Comparison of ENCODE assay signal across 19 cellular contexts in genomic region chr10:1278304-1278703, GRCh38.
A peak's percentile ranks its signal among the peaks of the same experiment; 100 is the strongest.
DNase-seq lines count a peak whose midpoint lies in the region; ATAC-seq and TF ChIP-seq lines count a peak whose summit lies in the region.
"Had no signal": no experiment of that assay in that cellular context is flagged by ENCODE, and none has a peak within 500 bp of the region (broad histone marks: within the 10 kb centered on the region; RNA-seq: fewer than 3 reads in every experiment).

No MANE protein-coding gene starts in this region.

- no peak for TF ChIP-seq POLR2A in stomach (IDR thresholded peaks at IDR 0.05)

- H3K27ac ChIP-seq in mammary epithelial cell (ENCODE audit: insufficient read depth, low read depth, low read length) (no peak overlapping the region), stomach (no peak overlapping the region)
- H3K27ac ChIP-seq: 22Rv1 had no signal

- no peak overlapping the region for H3K4me2 ChIP-seq in mammary epithelial cell (ENCODE audit: insufficient read depth, low read depth, low read length)

- H3K36me3 Mint-ChIP-seq in MCF 10A (ENCODE audit: insufficient read depth, unreplicated experiment), result peaks cover 5% of the 10 kb centered on the region
- H3K36me3 Mint-ChIP-seq: CD4-positive, alpha-beta memory T cell had no signal

- ATAC-seq in SK-N-SH treated with all-trans-retinoic acid at 6 μM for 48 hours, result no peak
- no peak for ATAC-seq in HG03095 (IDR thresholded peaks at IDR 0.05; ENCODE audit: unreplicated experiment)

- CTCF ChIA-PET in MCF 10A (lab: Yijun Ruan, JAX) (interaction anchor here (0.6 kb wide), 1 partner anchor 1472 kb away, joined by 3 read pairs; no protein-coding TSS in a partner anchor), mammary epithelial cell (lab: Charles Lee; ENCODE audit: low non-redundant PET) (no interaction called here)

- no peaks in the 10 kb centered on the region for H3K36me3 ChIP-seq in mammary epithelial cell (ENCODE audit: insufficient read depth, low read length)
- H3K36me3 ChIP-seq in stomach, result no peaks in the 10 kb centered on the region
- H3K36me3 ChIP-seq: HAP-1 had no signal

- H3K27ac Mint-ChIP-seq in MCF 10A (ENCODE audit: low read depth, unreplicated experiment), result peak overlapping the region; percentile 25
- H3K27ac Mint-ChIP-seq: B cell; CD4-positive, alpha-beta memory T cell; HFFc6 had no signal

- TF ChIP-seq EP300 in stomach (IDR thresholded peaks at IDR 0.05), result no peak

- intact Hi-C loops in MCF 10A (cut with micrococcal nuclease) (no loop called here), mammary epithelial cell (cut with micrococcal nuclease) (no loop called here), stomach (cut with DNase I; ENCODE audit: low total_unique reads) (no loop called here)

- dilution Hi-C loops in mammary epithelial cell (cut with HindIII; ENCODE audit: low sequenced_read_pairs), result no loop called here

- peaks cover 19% of the 10 kb centered on the region for H3K27me3 Mint-ChIP-seq in MCF 10A (ENCODE audit: insufficient read depth, unreplicated experiment)

- H3K27me3 ChIP-seq in mammary epithelial cell (ENCODE audit: insufficient read depth, low read length) (no peaks in the 10 kb centered on the region), stomach (peaks cover 0 to 11% (median 0%) of the 10 kb centered on the region in 3 donors)

- peaks cover 13% of the 10 kb centered on the region for H3K9me3 ChIP-seq in mammary epithelial cell (replicated peaks; ENCODE audit: insufficient read depth, low read length)
- no peaks in the 10 kb centered on the region for H3K9me3 ChIP-seq in stomach
- H3K9me3 ChIP-seq: HAP-1 had no signal

- no peak overlapping the region for H3K9ac ChIP-seq in mammary epithelial cell (ENCODE audit: insufficient read depth, low read length)

- TF ChIP-seq CTCF in MCF 10A (IDR thresholded peaks at IDR 0.05; ENCODE audit: unreplicated experiment) (no peak), mammary epithelial cell (conservative IDR thresholded peaks at IDR 0.05 in 1 of 2, IDR thresholded peaks at IDR 0.05 in 1 of 2; ENCODE audit: extremely low read depth in 1 of 2, insufficient read depth in 1 of 2, low read depth in 1 of 2, low read length in 2 of 2) (no peak), stomach (IDR thresholded peaks at IDR 0.05) (no peak)

- DNase-seq in MCF 10A (ENCODE audit: unreplicated experiment) (no peak), mammary epithelial cell (no peak), left kidney (ENCODE audit: low read depth, low spot score) (peak; percentile 41), stomach (no peak), kidney tubule cell (ENCODE audit: low spot score) (no peak)
- DNase-seq: C1 segment of cervical spinal cord; Calu3; CD4-positive, alpha-beta memory T cell; COR-L47; DMS53; DMS79 treated with DMSO at 0.1 percent for 48 hours; GF-D8; GOT3; HFFc6 had no signal

- no peaks in the 10 kb centered on the region for H3K79me2 ChIP-seq in mammary epithelial cell (ENCODE audit: insufficient read depth, low read length)

- H3K4me1 Mint-ChIP-seq in MCF 10A (ENCODE audit: insufficient read depth, unreplicated experiment), result peaks cover 6% of the 10 kb centered on the region
- H3K4me1 Mint-ChIP-seq: B cell had no signal

- H3K4me3 Mint-ChIP-seq in MCF 10A (ENCODE audit: unreplicated experiment), result no peak overlapping the region
- H3K4me3 Mint-ChIP-seq: B cell; CD4-positive, alpha-beta memory T cell; HFFc6 had no signal

- H4K20me1 ChIP-seq in mammary epithelial cell (ENCODE audit: insufficient read depth, low read length), result no peaks in the 10 kb centered on the region

- no peaks in the 10 kb centered on the region for H3K4me1 ChIP-seq in mammary epithelial cell (ENCODE audit: insufficient read depth, low read length)
- no peaks in the 10 kb centered on the region for H3K4me1 ChIP-seq in stomach
- H3K4me1 ChIP-seq: HAP-1 had no signal

- H2AFZ ChIP-seq in mammary epithelial cell (ENCODE audit: low read depth, low read length), result no peak overlapping the region

- 52% methylated on average over 3 of the region's 3 CpGs for WGBS in mammary epithelial cell (ENCODE audit: low coverage, missing lambda C conversion rate)
- 70 to 78% (median 71%) methylated on average over 3 of the region's 3 CpGs for WGBS in stomach, 5 donors

- BruUV-seq in MCF 10A (replicated peaks; lab: Mats Ljungman, UMichigan) (no TSS peak), mammary epithelial cell (replicated peaks; lab: Mats Ljungman, UMichigan) (no TSS peak)

- H3K9me3 Mint-ChIP-seq in MCF 10A (ENCODE audit: unreplicated experiment), result no peaks in the 10 kb centered on the region
- H3K9me3 Mint-ChIP-seq: CD4-positive, alpha-beta memory T cell had no signal

- H3K4me3 ChIP-seq in mammary epithelial cell (replicated peaks in 1 of 3; ENCODE audit: insufficient read depth in 1 of 3, low read depth in 2 of 3, low read length in 3 of 3) (no peak overlapping the region), stomach (no peak overlapping the region)
- H3K4me3 ChIP-seq: HAP-1 had no signal

- in situ Hi-C loops in mammary epithelial cell (cut with MboI; ENCODE audit: low sequenced_read_pairs in 2 of 2), result no loop called here

- POLR2A ChIA-PET in MCF 10A (lab: Yijun Ruan, JAX), result no interaction called here

TF ChIP-seq in SK-N-SH treated with all-trans-retinoic acid at 6 μM for 48 hours, 23 proteins besides CTCF, POLR2A, EP300 and RAD21:
- TF ChIP-seq TCF4 (CRISPR knock-in tag; IDR thresholded peaks at IDR 0.05; ENCODE audit: borderline replicate concordance), result peak; percentile 66; the same call in 1 of the 2 replicates
- no peak for TF ChIP-seq BACH2 (CRISPR knock-in tag; IDR thresholded peaks at IDR 0.05; ENCODE audit: borderline replicate concordance)
